12 cellular contexts compared by ENCODE assay signal in genomic region chr3:195849322-195850074, GRCh38. TPM values are rescaled to one million over a fixed set of nuclear protein-coding genes. Genes with fewer than 3 reads are reported as not detected.
DNase-seq lines count a peak whose midpoint lies in the region; ATAC-seq and TF ChIP-seq lines count a peak whose summit lies in the region.
"Had no signal": no experiment of that assay in that cellular context is flagged by ENCODE, and none has a peak within 500 bp of the region (broad histone marks: within the 10 kb centered on the region; RNA-seq: fewer than 3 reads in every experiment).

No MANE protein-coding gene starts in this region.

- DNase-seq in NCI-H510A treated with DMSO at 0.1 percent for 48 hours (lab: John Stamatoyannopoulos, UW): peak; percentile 9
- DNase-seq in NCI-H510A (lab: John Stamatoyannopoulos, UW): no peak
- DNase-seq in NCI-H146 treated with DMSO at 0.1 percent for 48 hours (lab: John Stamatoyannopoulos, UW; ENCODE audit: unreplicated experiment): peak; percentile 54
- peak; percentile 61 for DNase-seq in dermis blood vessel endothelial cell
- DNase-seq in retinal pigment epithelial cell (ENCODE audit: low read depth): no peak
- no peak for DNase-seq in HPDE6-E6E7 (ENCODE audit: extremely low spot score)
- no peak for DNase-seq in hepatocyte (ENCODE audit: low spot score)
- DNase-seq: activated naive CD4-positive, alpha-beta T cell treated with anti-CD3 and anti-CD28 coated beads, Interleukin-2, amount 50 U/mL, for 16 hours; GM23248 had no signal

- H3K4me2 ChIP-seq in hepatocyte: no peak overlapping the region

- ATAC-seq in GM19463 (IDR thresholded peaks at IDR 0.05; ENCODE audit: unreplicated experiment): no peak
- ATAC-seq: T-cell had no signal

- H3K79me2 ChIP-seq in hepatocyte: no peaks in the 10 kb centered on the region

- H3K36me3 ChIP-seq in hepatocyte (replicated peaks; ENCODE audit: insufficient read depth, low read depth): no peaks in the 10 kb centered on the region
- H3K36me3 ChIP-seq: suprapubic skin had no signal

- no peaks in the 10 kb centered on the region for H3K9me3 ChIP-seq in hepatocyte (ENCODE audit: low read depth)
- H3K9me3 ChIP-seq: suprapubic skin had no signal

- H2AFZ ChIP-seq in hepatocyte: no peak overlapping the region
- H2AFZ ChIP-seq: GM23248 had no signal

- no peaks in the 10 kb centered on the region for H3K27me3 ChIP-seq in hepatocyte
- H3K27me3 ChIP-seq: suprapubic skin had no signal

- H4K20me1 ChIP-seq in hepatocyte (ENCODE audit: insufficient read depth, poor library complexity, severe bottlenecking): no peaks in the 10 kb centered on the region

- peak; percentile 14 for TF ChIP-seq CTCF in retinal pigment epithelial cell (conservative IDR thresholded peaks at IDR 0.05; ENCODE audit: low read depth, low read length)
- no peak for TF ChIP-seq CTCF in hepatocyte (IDR thresholded peaks at IDR 0.05; ENCODE audit: poor library complexity)

- 95% methylated on average over 51 of the region's 53 CpGs for WGBS in hepatocyte (ENCODE audit: low lambda C conversion rate, missing lambda C conversion rate)

- H3K4me3 ChIP-seq in retinal pigment epithelial cell (ENCODE audit: low read length) (no peak overlapping the region), hepatocyte (no peak overlapping the region)
- H3K4me3 ChIP-seq: GM23248, suprapubic skin had no signal

- H3K9me2 ChIP-seq in hepatocyte (replicated peaks; ENCODE audit: insufficient read depth): no peaks in the 10 kb centered on the region

- H3K4me1 ChIP-seq in hepatocyte (ENCODE audit: insufficient read depth): peaks cover 4% of the 10 kb centered on the region

- no peak overlapping the region for H3K27ac ChIP-seq in hepatocyte
- H3K27ac ChIP-seq: GM23248, suprapubic skin had no signal

RNA-seq across cellular contexts. Expression of gene MUC4, which starts 37.8 kb away (rescaled TPM):
- total RNA-seq in dermis blood vessel endothelial cell (0.17 TPM in 1 of 2 replicates, not detected in the other), hepatocyte (0.32 and 1.7 TPM in 2 replicates)
- 0.89 and 0.94 TPM in 2 replicates for polyA plus RNA-seq in hepatocyte
- total RNA-seq: GM23248, suprapubic skin had no signal
- polyA plus RNA-seq: GM23248 had no signal

RNA-seq across cellular contexts. Expression of gene TNK2, which starts 58.9 kb away (rescaled TPM):
- total RNA-seq in dermis blood vessel endothelial cell (16.6 and 20.1 TPM in 2 replicates), hepatocyte (9.0 and 11.6 TPM in 2 replicates)
- 5.9 and 6.7 TPM in 2 replicates for polyA plus RNA-seq in hepatocyte

Comparison
In these comparisons a context has a peak if more than half of its experiments do, and no peak if none do; other contexts are left out.
1. DNase-seq: peak in NCI-H510A treated with DMSO at 0.1 percent for 48 hours (single experiment), NCI-H146 treated with DMSO at 0.1 percent for 48 hours (single experiment) and dermis blood vessel endothelial cell (single experiment); none in NCI-H510A (single experiment), retinal pigment epithelial cell (single experiment), HPDE6-E6E7 (single experiment) and hepatocyte (single experiment).